ENCODE assay signal across 1 cellular context in the genomic region with DNA sequence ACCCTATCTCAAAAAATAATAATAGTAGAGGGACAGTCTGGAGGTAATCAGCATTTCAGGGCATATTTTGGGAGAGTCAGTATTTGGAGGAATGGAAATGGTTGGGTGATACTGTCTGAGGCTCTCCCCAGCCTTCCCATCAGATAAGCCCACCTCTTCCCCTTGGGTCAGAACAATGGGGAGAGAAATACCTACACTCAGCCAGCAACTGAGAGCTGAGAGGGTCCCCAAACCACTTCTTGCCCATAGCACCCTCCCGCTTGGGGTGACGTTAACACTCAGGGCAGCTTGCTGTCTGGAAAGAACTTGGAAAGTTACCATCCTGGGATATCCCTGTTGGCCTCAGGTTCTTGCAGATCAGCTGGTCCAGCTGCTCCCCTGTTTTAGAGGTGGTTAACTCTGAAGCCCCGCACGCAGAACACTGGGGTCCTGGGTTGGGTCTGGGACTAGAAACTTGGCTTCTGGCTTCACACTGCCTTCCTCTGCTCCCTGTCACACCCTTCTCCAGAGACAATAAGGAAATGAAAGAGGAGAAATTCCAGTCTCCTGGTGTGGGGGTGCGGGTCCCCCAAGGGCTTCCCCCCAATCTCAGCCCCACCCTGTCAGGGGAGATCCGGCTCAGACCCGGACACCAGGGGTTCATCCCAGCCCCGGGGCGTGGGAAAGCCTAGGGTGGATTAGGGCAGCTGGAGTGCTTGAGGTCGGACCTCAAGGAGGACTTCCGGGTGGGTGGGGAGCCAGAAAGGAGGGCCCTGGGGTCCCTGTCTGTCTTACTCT.
TF ChIP-seq lines count a peak whose summit lies in the region.

No MANE protein-coding gene starts in this region.

TF ChIP-seq in WTC11, 78 proteins besides CTCF, POLR2A, EP300 and RAD21:
- TF ChIP-seq SP1 (CRISPR knock-in tag; conservative IDR thresholded peaks at IDR 0.05) (no peak), NFYB (CRISPR knock-in tag; conservative IDR thresholded peaks at IDR 0.05; ENCODE audit: low read depth) (no peak), MYBL2 (CRISPR knock-in tag; IDR thresholded peaks at IDR 0.05) (no peak), HMGA2 (CRISPR knock-in tag; IDR thresholded peaks at IDR 0.05) (no peak)
- TF ChIP-seq, protein P1, sequence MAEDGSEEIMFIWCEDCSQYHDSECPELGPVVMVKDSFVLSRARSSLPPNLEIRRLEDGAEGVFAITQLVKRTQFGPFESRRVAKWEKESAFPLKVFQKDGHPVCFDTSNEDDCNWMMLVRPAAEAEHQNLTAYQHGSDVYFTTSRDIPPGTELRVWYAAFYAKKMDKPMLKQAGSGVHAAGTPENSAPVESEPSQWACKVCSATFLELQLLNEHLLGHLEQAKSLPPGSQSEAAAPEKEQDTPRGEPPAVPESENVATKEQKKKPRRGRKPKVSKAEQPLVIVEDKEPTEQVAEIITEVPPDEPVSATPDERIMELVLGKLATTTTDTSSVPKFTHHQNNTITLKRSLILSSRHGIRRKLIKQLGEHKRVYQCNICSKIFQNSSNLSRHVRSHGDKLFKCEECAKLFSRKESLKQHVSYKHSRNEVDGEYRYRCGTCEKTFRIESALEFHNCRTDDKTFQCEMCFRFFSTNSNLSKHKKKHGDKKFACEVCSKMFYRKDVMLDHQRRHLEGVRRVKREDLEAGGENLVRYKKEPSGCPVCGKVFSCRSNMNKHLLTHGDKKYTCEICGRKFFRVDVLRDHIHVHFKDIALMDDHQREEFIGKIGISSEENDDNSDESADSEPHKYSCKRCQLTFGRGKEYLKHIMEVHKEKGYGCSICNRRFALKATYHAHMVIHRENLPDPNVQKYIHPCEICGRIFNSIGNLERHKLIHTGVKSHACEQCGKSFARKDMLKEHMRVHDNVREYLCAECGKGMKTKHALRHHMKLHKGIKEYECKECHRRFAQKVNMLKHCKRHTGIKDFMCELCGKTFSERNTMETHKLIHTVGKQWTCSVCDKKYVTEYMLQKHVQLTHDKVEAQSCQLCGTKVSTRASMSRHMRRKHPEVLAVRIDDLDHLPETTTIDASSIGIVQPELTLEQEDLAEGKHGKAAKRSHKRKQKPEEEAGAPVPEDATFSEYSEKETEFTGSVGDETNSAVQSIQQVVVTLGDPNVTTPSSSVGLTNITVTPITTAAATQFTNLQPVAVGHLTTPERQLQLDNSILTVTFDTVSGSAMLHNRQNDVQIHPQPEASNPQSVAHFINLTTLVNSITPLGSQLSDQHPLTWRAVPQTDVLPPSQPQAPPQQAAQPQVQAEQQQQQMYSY (CRISPR knock-in tag; IDR thresholded peaks at IDR 0.05), result no peak
- TF ChIP-seq, protein P2, sequence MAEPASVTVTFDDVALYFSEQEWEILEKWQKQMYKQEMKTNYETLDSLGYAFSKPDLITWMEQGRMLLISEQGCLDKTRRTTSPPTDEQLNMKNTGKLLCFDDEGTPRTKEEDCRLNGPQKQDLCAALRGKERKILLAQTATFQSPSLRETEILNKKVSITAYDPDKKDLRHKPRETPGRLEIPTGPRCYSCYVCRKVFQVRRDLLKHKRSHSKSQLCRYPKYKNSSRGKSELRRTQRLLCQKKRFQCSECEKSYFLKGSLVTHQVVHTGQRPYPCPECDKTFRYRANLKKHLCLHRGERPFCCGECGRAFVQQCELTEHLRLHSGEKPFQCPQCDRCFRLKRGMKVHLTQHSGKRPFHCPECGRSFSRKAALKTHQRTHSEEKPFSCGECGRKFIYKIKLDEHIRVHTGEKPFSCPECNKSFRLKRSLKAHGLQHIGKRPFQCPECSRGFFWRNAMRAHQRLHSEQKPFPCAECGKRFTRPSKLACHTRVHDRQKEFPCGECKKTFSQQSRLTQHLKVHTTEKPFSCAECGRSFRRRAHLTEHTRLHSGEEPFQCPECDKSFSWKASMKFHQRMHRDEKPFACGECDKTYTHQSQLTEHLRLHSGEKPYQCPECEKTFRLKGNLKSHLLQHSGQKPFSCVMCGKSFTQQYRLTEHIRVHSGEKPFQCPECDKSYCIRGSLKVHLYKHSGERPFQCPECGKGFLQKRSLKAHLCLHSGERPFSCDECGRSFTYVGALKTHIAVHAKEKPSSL (CRISPR knock-in tag; conservative IDR thresholded peaks at IDR 0.05), result no peak
